ENCODE assay signal across 32 cellular contexts in genomic region chr10:118581340-118581739, GRCh38. TPM values are rescaled to one million over a fixed set of nuclear protein-coding genes. Genes with fewer than 3 reads are reported as not detected.
"Had no signal": no experiment of that assay in that cellular context is flagged by ENCODE, and none has a peak within 500 bp of the region (broad histone marks: within the 10 kb centered on the region; RNA-seq: fewer than 3 reads in every experiment).

No MANE protein-coding gene starts in this region.

- H3K4me1 ChIP-seq: colonic mucosa, heart right ventricle, lower lobe of right lung, parathyroid adenoma, stomach, thyroid gland had no signal

- DNase-seq: colonic mucosa; effector memory CD4-positive, alpha-beta T cell; esophagus squamous epithelium; foreskin melanocyte; glutamatergic neuron; heart right ventricle; hippocampal formation; left cardiac atrium; left ventricle myocardium superior; lower lobe of right lung; natural killer cell; occipital lobe; stimulated activated CD4-positive, alpha-beta T cell treated with anti-CD3 and anti-CD28 coated beads, Interleukin-12 subunit alpha, Interleukin-12 subunit beta, amount 100 ng/mL, for 4 hours; stimulated activated CD4-positive, alpha-beta T cell treated with anti-CD3 and anti-CD28 coated beads, Interleukin-1b, Interleukin-23, amount 100 ng/mL, for 48 hours; stimulated activated CD4-positive, alpha-beta T cell treated with anti-CD3 and anti-CD28 coated beads, Interleukin-4, amount 100 ng/mL, for 1 hour; stimulated activated CD8-positive, alpha-beta memory T cell treated with anti-CD3 and anti-CD28 coated beads, Interleukin-4, amount 100 ng/mL, for 48 hours; stimulated activated naive CD4-positive, alpha-beta T cell treated with Interleukin-2 at 50 U/mL for 16 hours; stomach; thyroid gland; trophoblast cell had no signal

- H3K4me3 Mint-ChIP-seq: dendritic cell treated with granulocyte-macrophage colony-stimulating factor and Interleukin-4, amounts not matched to agents 40 ng/mL and 50 ng/mL, for 4 days; natural killer cell had no signal

- H3K9me3 Mint-ChIP-seq: dendritic cell treated with granulocyte-macrophage colony-stimulating factor and Interleukin-4, amounts not matched to agents 40 ng/mL and 50 ng/mL, for 4 days; natural killer cell had no signal

- H3K27ac ChIP-seq: colonic mucosa, esophagus squamous epithelium, heart right ventricle, lower lobe of right lung, parathyroid adenoma, stomach, thyroid gland had no signal

- H3K4me3 ChIP-seq: colonic mucosa, esophagus squamous epithelium, heart right ventricle, lower lobe of right lung, smooth muscle cell, stomach, thyroid gland had no signal

- H3K27me3 Mint-ChIP-seq: progenitor cell of endocrine pancreas had no signal

- H3K36me3 Mint-ChIP-seq: natural killer cell had no signal

- ATAC-seq: heart right ventricle, left cardiac atrium, left ventricle myocardium superior, lower lobe of right lung, natural killer cell, sciatic nerve had no signal

- H3K4me1 Mint-ChIP-seq: natural killer cell had no signal

- H3K9me3 ChIP-seq: colonic mucosa, esophagus squamous epithelium, lower lobe of right lung, thyroid gland had no signal

- H3K27me3 ChIP-seq: colonic mucosa, stomach, thyroid gland had no signal

- H3K27ac Mint-ChIP-seq: dendritic cell treated with granulocyte-macrophage colony-stimulating factor and Interleukin-4, amounts not matched to agents 40 ng/mL and 50 ng/mL, for 4 days; natural killer cell; progenitor cell of endocrine pancreas had no signal

- H3K36me3 ChIP-seq: colonic mucosa, esophagus squamous epithelium, heart right ventricle, lower lobe of right lung, stomach, thyroid gland had no signal

RNA-seq across cellular contexts. Expression of gene PRLHR, which starts 14.1 kb away (rescaled TPM):
- total RNA-seq: chondrocyte, colonic mucosa, endothelial cell of umbilical vein, epithelial cell of proximal tubule, esophagus squamous epithelium, heart right ventricle, kidney epithelial cell, left cardiac atrium, left ventricle myocardium superior, lower lobe of right lung, mesenteric fat pad, natural killer cell, sciatic nerve, smooth muscle cell, subcutaneous adipose tissue, thyroid gland, ureter had no signal
